16 cellular contexts compared by ENCODE assay signal in genomic region chr1:116429821-116430374, GRCh38.
"Had no signal": no experiment of that assay in that cellular context is flagged by ENCODE, and none has a peak within 500 bp of the region (broad histone marks: within the 10 kb centered on the region; RNA-seq: fewer than 3 reads in every experiment).

No MANE protein-coding gene starts in this region.

- H3K4me3 ChIP-seq: thyroid gland had no signal

- H3K36me3 ChIP-seq: thyroid gland had no signal

- H3K27ac ChIP-seq: epithelial cell of prostate, thyroid gland had no signal

- H3K27me3 ChIP-seq: thyroid gland had no signal

- ATAC-seq: activated T-cell treated with anti-CD3 and anti-CD28 coated beads, Interleukin-2, amount 50 U/mL, for 4 hours; left lobe of liver; natural killer cell; T-cell; WTC11 had no signal

- H3K9me3 ChIP-seq: thyroid gland had no signal

- DNase-seq: activated CD8-positive, alpha-beta memory T cell treated with anti-CD3 and anti-CD28 coated beads, Interleukin-2, amount 50 U/mL, for 48 hours; activated naive CD4-positive, alpha-beta T cell; activated naive CD8-positive, alpha-beta T cell treated with anti-CD3 and anti-CD28 coated beads, Interleukin-2, amount 10 ng/mL, durations not matched to agents 7 days and 5 days; activated T-cell treated with anti-CD3 and anti-CD28 coated beads, Interleukin-2, amount 50 U/mL, for 4 hours; foreskin fibroblast; kidney; midbrain; natural killer cell; retina; stimulated activated CD4-positive, alpha-beta T cell treated with anti-CD3 and anti-CD28 coated beads, Interleukin-4, amount 100 ng/mL, for 24 hours; stimulated activated naive CD4-positive, alpha-beta T cell treated with Interleukin-2 at 50 U/mL for 16 hours; T-cell; thyroid gland had no signal
